Comparison of ENCODE assay signal across 8 cellular contexts in the genomic region with DNA sequence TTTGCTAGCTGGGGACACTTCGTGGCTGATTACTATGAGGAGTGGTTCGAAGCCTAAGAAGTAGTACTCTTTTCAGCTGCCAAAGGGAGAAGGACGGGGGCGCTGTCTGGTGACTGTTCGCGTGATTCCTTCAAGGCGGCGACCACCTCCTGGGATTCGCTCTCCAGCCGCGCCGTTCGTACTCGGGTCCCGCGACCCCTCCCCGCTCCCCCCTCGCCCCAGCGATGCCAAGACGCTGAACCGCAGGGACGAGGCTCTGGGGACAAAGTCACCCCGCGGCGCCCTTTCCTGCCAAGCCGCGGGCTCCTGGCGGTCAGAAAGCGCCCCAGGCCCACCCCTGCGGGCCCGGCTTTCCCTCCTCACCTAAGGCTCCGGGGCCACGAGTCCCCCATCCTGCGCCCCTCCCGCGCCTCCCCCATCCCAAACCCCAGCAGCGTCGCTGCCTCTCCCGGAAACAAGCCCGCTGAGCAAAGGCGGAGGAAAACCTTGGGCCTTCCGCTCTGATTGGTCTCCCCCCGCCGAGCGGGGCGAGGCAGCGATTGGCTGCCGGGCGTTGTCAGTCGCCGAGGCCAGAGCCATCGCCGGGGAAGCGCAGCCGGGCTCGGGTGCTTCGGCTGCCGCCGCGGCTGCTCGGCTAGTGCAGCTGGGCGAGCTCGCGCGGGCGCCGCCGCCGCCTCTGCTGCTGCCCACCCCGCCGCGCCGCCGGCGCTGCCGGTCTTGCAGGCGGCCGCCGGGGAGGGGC. TPM values are rescaled to one million over a fixed set of nuclear protein-coding genes. Genes with fewer than 3 reads are reported as not detected.
DNase-seq lines count a peak whose midpoint lies in the region; ATAC-seq, FAIRE-seq and TF ChIP-seq lines count a peak whose summit lies in the region.

B3GALT1 (plus strand) TSS at position 572 of the 742 bp plus-strand sequence.

- H3K4me3 ChIP-seq in NB4 (ENCODE audit: low read depth, low read length) = no peak within 1 kb of the TSS
- peak within 1 kb of the TSS; percentile 55; the same call in 1 of the 2 replicates for H3K4me3 ChIP-seq in GM12878
- peak within 1 kb of the TSS; percentile 69 for H3K4me3 ChIP-seq in hepatocyte
- peak within 1 kb of the TSS; percentile 50 to 51 for H3K4me3 ChIP-seq in prostate gland
- H3K4me3 ChIP-seq in OCI-LY7 (ENCODE audit: low read depth, low read length, poor library complexity, severe bottlenecking) = no peak within 1 kb of the TSS

- WGBS in GM12878 (ENCODE audit: insufficient coverage, insufficient replicate concordance, low lambda C conversion rate, missing lambda C conversion rate) = 4% methylated on average over 64 of the region's 79 CpGs
- under 1% methylated on average over 44 of the region's 79 CpGs for WGBS in hepatocyte (ENCODE audit: low lambda C conversion rate, missing lambda C conversion rate)
- under 1% methylated on average over 45 of the region's 79 CpGs for WGBS in prostate gland

- no peaks in the 10 kb centered on the region; the same call in 2 of the 3 replicates for H3K9me3 ChIP-seq in GM12878 (replicated peaks; ENCODE audit: control insufficient read depth, insufficient read depth, low read length)
- H3K9me3 ChIP-seq in hepatocyte (ENCODE audit: low read depth) = no peaks in the 10 kb centered on the region
- no peaks in the 10 kb centered on the region for H3K9me3 ChIP-seq in prostate gland
- H3K9me3 ChIP-seq in OCI-LY7 (ENCODE audit: low read length) = no peaks in the 10 kb centered on the region

- H4K20me1 ChIP-seq in GM12878 (ENCODE audit: control insufficient read depth, insufficient read depth) (no peaks in the 10 kb centered on the region), hepatocyte (ENCODE audit: insufficient read depth, poor library complexity, severe bottlenecking) (no peaks in the 10 kb centered on the region), OCI-LY7 (ENCODE audit: insufficient read depth, low read length) (no peaks in the 10 kb centered on the region)

- BruUV-seq in GM12878 (replicated peaks; lab: Mats Ljungman, UMichigan) (no TSS peak), OCI-LY7 (replicated peaks; lab: Mats Ljungman, UMichigan) (no TSS peak)

- POLR2A ChIA-PET in GM12878 (lab: Charles Lee) (no interaction called here), OCI-LY7 (lab: Charles Lee) (no interaction called here)

- in situ Hi-C loops in GM12878 (cut with MboI) = no loop called here

- no peak for TF ChIP-seq CTCF in NB4 (IDR thresholded peaks at IDR 0.05; ENCODE audit: low read depth, low read length)
- no peak for TF ChIP-seq CTCF in GM12878 (IDR thresholded peaks at IDR 0.05 in 2 of 3, conservative IDR thresholded peaks at IDR 0.05 in 1 of 3; ENCODE audit: control insufficient read depth in 2 of 3, extremely low read depth in 1 of 3, insufficient read depth in 1 of 3, low read depth in 3 of 3, low read length in 3 of 3)
- TF ChIP-seq CTCF in hepatocyte (IDR thresholded peaks at IDR 0.05; ENCODE audit: poor library complexity) = peak; percentile 60
- TF ChIP-seq CTCF in prostate gland (IDR thresholded peaks at IDR 0.05) = peak in 1 of 4 experiments; percentile 5
- TF ChIP-seq CTCF in OCI-LY7 (conservative IDR thresholded peaks at IDR 0.05; ENCODE audit: low read length) = no peak

- H3K27me3 ChIP-seq in GM12878 (replicated peaks in 1 of 2; ENCODE audit: control insufficient read depth in 2 of 2, insufficient read depth in 2 of 2, low read length in 1 of 2) = peaks cover 5% of the 10 kb centered on the region in 2 experiments
- H3K27me3 ChIP-seq in hepatocyte = peaks cover 39% of the 10 kb centered on the region
- H3K27me3 ChIP-seq in prostate gland (replicated peaks; ENCODE audit: insufficient read depth) = peaks cover 5% of the 10 kb centered on the region

- H3K9ac ChIP-seq in GM12878 (ENCODE audit: control insufficient read depth, insufficient read depth, low read length) = no peak within 1 kb of the TSS

- no peak for FAIRE-seq in GM12878 (lab: Jason Lieb, UNC)

- CTCF ChIA-PET in GM12878 (lab: Yijun Ruan, JAX) = no interaction called here
- CTCF ChIA-PET in OCI-LY7 (lab: Charles Lee; ENCODE audit: unreplicated experiment) = no interaction called here

- ATAC-seq in HG02642 (IDR thresholded peaks at IDR 0.05; ENCODE audit: poor library complexity, unreplicated experiment) (peak; percentile 100), GM12878 (peak; percentile 100)

- SMC1A ChIA-PET in GM12878 (lab: Charles Lee; ENCODE audit: uncharacterized antibody, unreplicated experiment) = no interaction called here

- H3K9me2 ChIP-seq in hepatocyte (replicated peaks; ENCODE audit: insufficient read depth) (no peaks in the 10 kb centered on the region), OCI-LY7 (ENCODE audit: insufficient read depth, low read length) (no peaks in the 10 kb centered on the region)

- intact Hi-C loops in GM12878 (cut with micrococcal nuclease; ENCODE audit: unreplicated experiment) = no loop called here
- intact Hi-C loops in prostate gland (cut with DNase I) = loop anchor here (5.0 kb wide), 1 partner anchor 825 kb away; no protein-coding TSS in a partner anchor
- intact Hi-C loops in OCI-LY7 (cut with micrococcal nuclease; ENCODE audit: unreplicated experiment) = no loop called here

- no peak for TF ChIP-seq RAD21 in GM12878 (IDR thresholded peaks at IDR 0.05; ENCODE audit: insufficient read depth, low read depth, low read length)

- H3K79me2 ChIP-seq in GM12878 (ENCODE audit: control insufficient read depth, insufficient read depth, low read length) (no peaks in the 10 kb centered on the region), hepatocyte (no peaks in the 10 kb centered on the region), OCI-LY7 (ENCODE audit: insufficient read depth, low read depth, low read length) (no peaks in the 10 kb centered on the region)

- H3K36me3 ChIP-seq in GM12878 (ENCODE audit: control insufficient read depth in 2 of 2, insufficient read depth in 2 of 2, low read length in 1 of 2) (no peaks in the 10 kb centered on the region), hepatocyte (replicated peaks; ENCODE audit: insufficient read depth, low read depth) (no peaks in the 10 kb centered on the region), prostate gland (no peaks in the 10 kb centered on the region), OCI-LY7 (ENCODE audit: insufficient read depth, low read length) (no peaks in the 10 kb centered on the region)

- H3K27ac ChIP-seq in GM12878 (ENCODE audit: control insufficient read depth, insufficient read depth) (no peak within 1 kb of the TSS), hepatocyte (peak within 1 kb of the TSS; percentile 88), prostate gland (peak within 1 kb of the TSS; percentile 75 to 76), OCI-LY7 (ENCODE audit: low read depth, low read length, poor library complexity, severe bottlenecking) (no peak within 1 kb of the TSS)

- TF ChIP-seq EP300 in GM12878 (IDR thresholded peaks at IDR 0.05; ENCODE audit: borderline replicate concordance in 1 of 2, control insufficient read depth in 1 of 2, low read depth in 2 of 2, low read length in 2 of 2) = no peak

- peak; percentile 24 for TF ChIP-seq POLR2A in GM15510 (IDR thresholded peaks at IDR 0.05; ENCODE audit: borderline replicate concordance, extremely low read depth, insufficient read length)
- TF ChIP-seq POLR2A in NB4 (IDR thresholded peaks at IDR 0.05; ENCODE audit: extremely low read depth, insufficient read length) = no peak
- no peak; the same call in 1 of the 2 replicates for TF ChIP-seq POLR2A in GM12878 (IDR thresholded peaks at IDR 0.05; ENCODE audit: low read depth, low read length)
- no peak for TF ChIP-seq POLR2A in prostate gland (IDR thresholded peaks at IDR 0.05)

- DNase-seq in NB4 (ENCODE audit: low read depth) (peak; percentile 50), SW 1271 (lab: John Stamatoyannopoulos, UW) (peak; percentile 79 to 87), GM12878 (ENCODE audit: low read depth, low spot score) (no peak), hepatocyte (ENCODE audit: low spot score) (peak; percentile 96), prostate gland (ENCODE audit: low spot score) (peak; percentile 75), OCI-LY7 (ENCODE audit: low spot score) (no peak)

- H2AFZ ChIP-seq in GM12878 (ENCODE audit: control insufficient read depth, low read depth, low read length) = peak within 1 kb of the TSS; percentile 61
- H2AFZ ChIP-seq in hepatocyte = peak within 1 kb of the TSS; percentile 91
- H2AFZ ChIP-seq in OCI-LY7 (ENCODE audit: low read length) = no peak within 1 kb of the TSS

- H3K4me1 ChIP-seq in GM12878 (ENCODE audit: control insufficient read depth, insufficient read depth, low read length) = 0 out of 2 replicates have a peak, but pooled peaks cover 3% of the 10 kb centered on the region
- peaks cover 8% of the 10 kb centered on the region for H3K4me1 ChIP-seq in hepatocyte (ENCODE audit: insufficient read depth)
- no peaks in the 10 kb centered on the region for H3K4me1 ChIP-seq in prostate gland (replicated peaks)
- no peaks in the 10 kb centered on the region for H3K4me1 ChIP-seq in OCI-LY7 (ENCODE audit: insufficient read depth, low read length, poor library complexity, severe bottlenecking)

- RAD21 ChIA-PET in GM12878 (lab: Charles Lee; ENCODE audit: unreplicated experiment) = no interaction called here

- H3K4me2 ChIP-seq in GM12878 (ENCODE audit: control insufficient read depth, insufficient read depth) (peak within 1 kb of the TSS; percentile 70), hepatocyte (peak within 1 kb of the TSS; percentile 97), OCI-LY7 (ENCODE audit: low read length) (no peak within 1 kb of the TSS)

RNA-seq across cellular contexts. Expression of gene B3GALT1, which starts in this region (rescaled TPM):
- total RNA-seq in GM12878 (2013; cell fraction: nucleolus; rRNA removed) = not detected in 2 replicates
- total RNA-seq in GM12878 (2014; rRNA removed) = not detected in 2 replicates
- total RNA-seq in GM12878 (2014; rRNA removed; fragmentation: Illumina TruSeq; extraction: Trizol) = not detected in 2 replicates
- 0.05 TPM in 1 of 2 replicates, not detected in the other for total RNA-seq in GM12878 (2021)
- polyA plus RNA-seq in GM12878 (2011; ENCODE audit: low read depth) = not detected
- not detected in 2 replicates for polyA plus RNA-seq in GM12878 (2011; rRNA removed)
- polyA plus RNA-seq in GM12878 (2011; cell fraction: cytosol; rRNA removed) = not detected in 2 replicates
- not detected in 2 replicates for polyA plus RNA-seq in GM12878 (2011; cell fraction: nucleus; rRNA removed)
- polyA plus RNA-seq in GM12878 (2012) = not detected in 2 replicates
- not detected in 2 replicates for polyA plus RNA-seq in GM12878 (2014; fragmentation: Illumina TruSeq; extraction: Trizol)
- polyA plus RNA-seq in GM12878 (2014; fragmentation: Nextera tagmentation; extraction: Ambion mirVana) = not detected
- polyA plus RNA-seq in GM12878 (2014; rRNA removed) = not detected in 2 replicates
- not detected for polyA plus RNA-seq in GM12878 (2016; fragmentation: Nextera tagmentation; extraction: Ambion mirVana)
- polyA minus RNA-seq in GM12878 (2011; rRNA and poly(A)+ RNA removed) = not detected in 2 replicates
- polyA minus RNA-seq in GM12878 (2011; cell fraction: cytosol; rRNA and poly(A)+ RNA removed) = not detected in 2 replicates
- polyA minus RNA-seq in GM12878 (2011; cell fraction: nucleus; rRNA and poly(A)+ RNA removed) = under 0.01 and 0.10 TPM in 2 replicates
- total RNA-seq in hepatocyte = 1.1 and 1.6 TPM in 2 replicates
- 0.07 and 0.33 TPM in 2 replicates for polyA plus RNA-seq in hepatocyte
- 1 to 10 TPM in 1 of 2 donors, not detected in 1; 1.4 TPM for total RNA-seq in prostate gland
- total RNA-seq in OCI-LY7 (2014; rRNA removed; shearing (Covaris generic)) = not detected in 2 replicates
- total RNA-seq in OCI-LY7 (2022) = not detected in 2 replicates

Comparison
In these comparisons a context has a peak if more than half of its experiments do, and no peak if none do; other contexts are left out.
1. Peak in ATAC-seq, H3K4me3 ChIP-seq and H3K4me2 ChIP-seq in GM12878; RNA of the gene not detected or under 1 TPM.
2. DNase-seq: peak in NB4 (single experiment), SW 1271 (2 of 2), hepatocyte (single experiment) and prostate gland (single experiment); none in GM12878 (single experiment) and OCI-LY7 (single experiment).
3. H3K4me3 ChIP-seq: peak in hepatocyte (single experiment) and prostate gland (2 of 2); none in NB4 (single experiment) and OCI-LY7 (single experiment).
4. H3K27ac ChIP-seq: peak in hepatocyte (single experiment) and prostate gland (2 of 2); none in GM12878 (single experiment) and OCI-LY7 (single experiment).